15 cellular contexts compared by ENCODE assay signal in the genomic region with DNA sequence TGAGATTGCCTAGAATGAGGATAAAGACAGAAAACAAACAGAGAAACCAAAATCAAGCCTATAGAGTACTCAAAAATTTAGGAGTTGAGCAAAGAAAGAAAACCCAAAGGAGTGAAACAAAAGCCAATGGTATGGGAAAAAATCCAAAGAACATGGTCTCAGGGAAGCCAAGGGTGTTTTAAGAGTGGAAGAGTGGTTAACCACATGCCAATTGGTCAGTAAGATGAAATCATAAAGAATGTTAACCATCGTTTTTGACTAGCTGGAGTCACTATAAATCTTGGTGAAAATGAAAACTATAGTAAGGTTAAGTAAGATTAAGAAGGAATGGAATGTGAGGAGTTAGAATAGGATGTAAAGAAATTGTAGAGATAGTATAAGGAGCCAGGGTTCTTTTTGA.
A peak's percentile ranks its signal among the peaks of the same experiment; 100 is the strongest.
DNase-seq lines count a peak whose midpoint lies in the region; ATAC-seq and TF ChIP-seq lines count a peak whose summit lies in the region.
"Had no signal": no experiment of that assay in that cellular context is flagged by ENCODE, and none has a peak within 500 bp of the region (broad histone marks: within the 10 kb centered on the region; RNA-seq: fewer than 3 reads in every experiment).

No MANE protein-coding gene starts in this region.

- peak overlapping the region; percentile 92 for H3K27ac ChIP-seq in SJCRH30
- H3K27ac ChIP-seq: C4-2B had no signal

- H3K27me3 ChIP-seq in SJCRH30: no peaks in the 10 kb centered on the region

- peak; percentile 2 for DNase-seq in Daoy (ENCODE audit: low read depth)
- peak; percentile 6 to 63 for DNase-seq in SJCRH30
- DNase-seq in fibroblast of peridontal ligament (ENCODE audit: extremely low read depth): peak; percentile 71
- DNase-seq in stromal cell of bone marrow (ENCODE audit: low read depth): peak; percentile 44
- no peak for DNase-seq in left lobe of liver (ENCODE audit: low spot score)
- no peak for DNase-seq in GM13977 (ENCODE audit: low spot score)
- no peak for DNase-seq in stimulated activated CD4-positive, alpha-beta T cell treated with anti-CD3 and anti-CD28 coated beads, Interleukin-4, amount 100 ng/mL, for 1 hour
- DNase-seq: AML-193; CD4-positive, alpha-beta memory T cell; DMS79; EL had no signal

- peak overlapping the region; percentile 27 for H3K4me3 ChIP-seq in SJCRH30
- H3K4me3 ChIP-seq: HAP-1 had no signal

- TF ChIP-seq CTCF in GM13977 (IDR thresholded peaks at IDR 0.05; ENCODE audit: extremely low read depth, insufficient read depth, missing control alignments): no peak

- peaks cover 52% of the 10 kb centered on the region for H3K4me1 ChIP-seq in SJCRH30
- H3K4me1 ChIP-seq: HAP-1 had no signal

- in situ Hi-C loops in GM13977 (cut with MboI; ENCODE audit: low pct_unique_long_range_greater_than_20kb, low sequenced_read_pairs, unreplicated experiment): no loop called here

- no peaks in the 10 kb centered on the region for H3K36me3 ChIP-seq in SJCRH30
- H3K36me3 ChIP-seq: HAP-1 had no signal

- H3K9me3 ChIP-seq in SJCRH30 (replicated peaks): no peaks in the 10 kb centered on the region
- H3K9me3 ChIP-seq: HAP-1 had no signal

- ATAC-seq in left lobe of liver (no peak), GM21786 (IDR thresholded peaks at IDR 0.05; ENCODE audit: unreplicated experiment) (no peak)
- ATAC-seq: HepG2 had no signal

Comparison
In these comparisons a context has a peak if more than half of its experiments do, and no peak if none do; other contexts are left out.
1. DNase-seq: peak in Daoy (single experiment), SJCRH30 (2 of 2), fibroblast of peridontal ligament (single experiment) and stromal cell of bone marrow (single experiment); none in left lobe of liver (single experiment), GM13977 (single experiment) and stimulated activated CD4-positive, alpha-beta T cell treated with anti-CD3 and anti-CD28 coated beads, Interleukin-4, amount 100 ng/mL, for 1 hour (single experiment).